8 cellular contexts compared by ENCODE assay signal in genomic region chr18:49510393-49511115, GRCh38. TPM values are rescaled to one million over a fixed set of nuclear protein-coding genes. Genes with fewer than 3 reads are reported as not detected.
DNase-seq lines count a peak whose midpoint lies in the region; ATAC-seq and TF ChIP-seq lines count a peak whose summit lies in the region.

No MANE protein-coding gene starts in this region.

- H3K4me1 ChIP-seq in mucosa of descending colon (ENCODE audit: low read depth) (no peaks in the 10 kb centered on the region), stomach (no peaks in the 10 kb centered on the region)

- H3K9me3 ChIP-seq in mucosa of descending colon (no peaks in the 10 kb centered on the region), stomach (no peaks in the 10 kb centered on the region)

- POLR2A ChIA-PET in activated CD4-positive, alpha-beta T cell treated with anti-CD3 and anti-CD28 coated beads, Interleukin-2, amount 10 ng/mL, durations not matched to agents 7 days and 5 days (lab: Charles Lee): no interaction called here

- peak; percentile 68 for ATAC-seq in mucosa of descending colon
- no peak for ATAC-seq in GM18907 (IDR thresholded peaks at IDR 0.05; ENCODE audit: unreplicated experiment)

- H3K27me3 Mint-ChIP-seq in activated CD4-positive, alpha-beta T cell treated with anti-CD3 and anti-CD28 coated beads, Interleukin-2, amount 10 ng/mL, durations not matched to agents 7 days and 5 days: peaks cover 18% of the 10 kb centered on the region

- DNase-seq in AG09309 (ENCODE audit: low read depth) (no peak), H4 (ENCODE audit: low spot score) (peak; percentile 63), NCI-H510A (lab: John Stamatoyannopoulos, UW) (peak; percentile 37), mucosa of descending colon (peak in 2 of 3 donors; percentile 64 to 73), stomach (peak; percentile 38)
- DNase-seq in activated CD4-positive, alpha-beta T cell treated with anti-CD3 and anti-CD28 coated beads, Interleukin-2, amount 10 ng/mL, durations not matched to agents 7 days and 5 days: peak; percentile 55
- peak; percentile 16 for DNase-seq in effector CD4-positive, alpha-beta T cell

- H3K4me1 Mint-ChIP-seq in activated CD4-positive, alpha-beta T cell treated with anti-CD3 and anti-CD28 coated beads, Interleukin-2, amount 10 ng/mL, durations not matched to agents 7 days and 5 days: no peaks in the 10 kb centered on the region

- no peaks in the 10 kb centered on the region for H3K36me3 Mint-ChIP-seq in activated CD4-positive, alpha-beta T cell treated with anti-CD3 and anti-CD28 coated beads, Interleukin-2, amount 10 ng/mL, durations not matched to agents 7 days and 5 days (ENCODE audit: low read depth)

- TF ChIP-seq EP300 in stomach (IDR thresholded peaks at IDR 0.05): no peak

- no peak overlapping the region for H3K27ac ChIP-seq in stomach

- no peak overlapping the region for H3K27ac Mint-ChIP-seq in activated CD4-positive, alpha-beta T cell treated with anti-CD3 and anti-CD28 coated beads, Interleukin-2, amount 10 ng/mL, durations not matched to agents 7 days and 5 days

- WGBS in stomach, 5 donors: 37 to 42% (median 38%) methylated on average over 11 to 12 of the region's 12 CpGs

- CTCF ChIA-PET in activated CD4-positive, alpha-beta T cell treated with anti-CD3 and anti-CD28 coated beads, Interleukin-2, amount 10 ng/mL, durations not matched to agents 7 days and 5 days (lab: Charles Lee): interaction anchor here (1.0 to 1.6 kb wide), 4 partner anchors 9 to 352 kb away, joined by 3 to 6 read pairs (median 6); no protein-coding TSS in a partner anchor

- intact Hi-C loops in mucosa of descending colon (cut with DNase I, micrococcal nuclease): no loop called here
- intact Hi-C loops in stomach (cut with DNase I; ENCODE audit: low total_unique reads): loop anchor here (5.0 to 10.0 kb wide), 2 partner anchors 352 to 684 kb away; partner anchors contain the start of gene MYO5B

- H3K4me3 Mint-ChIP-seq in activated CD4-positive, alpha-beta T cell treated with anti-CD3 and anti-CD28 coated beads, Interleukin-2, amount 10 ng/mL, durations not matched to agents 7 days and 5 days: no peak overlapping the region

- no peak for TF ChIP-seq POLR2A in stomach (IDR thresholded peaks at IDR 0.05)

- no peaks in the 10 kb centered on the region for H3K9me3 Mint-ChIP-seq in activated CD4-positive, alpha-beta T cell treated with anti-CD3 and anti-CD28 coated beads, Interleukin-2, amount 10 ng/mL, durations not matched to agents 7 days and 5 days

- H3K4me3 ChIP-seq in AG09309 (ENCODE audit: control insufficient read depth, low read depth, low read length) (no peak overlapping the region), mucosa of descending colon (no peak overlapping the region), stomach (no peak overlapping the region)

- no peaks in the 10 kb centered on the region for H3K36me3 ChIP-seq in mucosa of descending colon (ENCODE audit: low read depth)
- H3K36me3 ChIP-seq in stomach: no peaks in the 10 kb centered on the region

- H3K27me3 ChIP-seq in stomach: peaks cover 0 to 4% (median 0%) of the 10 kb centered on the region in 3 donors

- TF ChIP-seq CTCF in AG09309 (IDR thresholded peaks at IDR 0.05; ENCODE audit: control insufficient read depth, insufficient read depth, low read depth, low read length, missing control alignments) (peak; percentile 91), mucosa of descending colon (IDR thresholded peaks at IDR 0.05) (peak; percentile 58), stomach (IDR thresholded peaks at IDR 0.05) (peak in 5 of 7 experiments; percentile 38 to 79 (median 62))

RNA-seq across cellular contexts. Expression of gene RPL17, which starts 18.3 kb away (rescaled TPM):
- 2,388 and 2,408 TPM in 2 replicates for total RNA-seq in H4 (2014; rRNA removed; shearing (Covaris generic))
- 1,000 to 10,000 TPM; 1,398 to 1,634 TPM for total RNA-seq in activated CD4-positive, alpha-beta T cell treated with anti-CD3 and anti-CD28 coated beads, Interleukin-2, amount 10 ng/mL, durations not matched to agents 7 days and 5 days
- 1,000 to 10,000 TPM in 2 of 3 donors, 100 to 1,000 TPM in 1; 968 to 1,314 (median 1,138) TPM for total RNA-seq in mucosa of descending colon
- 1,000 to 10,000 TPM; 1,310 to 2,416 (median 1,610) TPM for total RNA-seq in stomach
- polyA plus RNA-seq in stomach: 1,000 to 10,000 TPM; 3,104 to 3,954 (median 3,404) TPM

RNA-seq across cellular contexts. Expression of gene C18orf32, which starts 23.5 kb away (rescaled TPM):
- total RNA-seq in H4 (2014; rRNA removed; shearing (Covaris generic)): 50.1 and 74.5 TPM in 2 replicates
- total RNA-seq in activated CD4-positive, alpha-beta T cell treated with anti-CD3 and anti-CD28 coated beads, Interleukin-2, amount 10 ng/mL, durations not matched to agents 7 days and 5 days: 10 to 100 TPM; 27.3 to 34.7 TPM
- total RNA-seq in mucosa of descending colon: 10 to 100 TPM; 48.9 to 61.7 (median 57.8) TPM
- 100 to 1,000 TPM in 1 of 5 donors, 10 to 100 TPM in 3, under 1 TPM in 1; 0.58 to 186 (median 22.3) TPM for total RNA-seq in stomach
- 100 to 1,000 TPM in 1 of 3 donors, 10 to 100 TPM in 2; 65.9 to 124 (median 75.1) TPM for polyA plus RNA-seq in stomach

RNA-seq across cellular contexts. Expression of gene DYM, which starts 50.1 kb away (rescaled TPM):
- total RNA-seq in H4 (2014; rRNA removed; shearing (Covaris generic)): 54.3 and 67.7 TPM in 2 replicates
- 10 to 100 TPM; 60.5 to 66.3 TPM for total RNA-seq in activated CD4-positive, alpha-beta T cell treated with anti-CD3 and anti-CD28 coated beads, Interleukin-2, amount 10 ng/mL, durations not matched to agents 7 days and 5 days
- total RNA-seq in mucosa of descending colon (10 to 100 TPM; 47.9 to 67.8 (median 55.0) TPM), stomach (100 to 1,000 TPM in 3 of 5 donors, 10 to 100 TPM in 2; 51.4 to 319 (median 127) TPM)
- 10 to 100 TPM; 12.1 to 19.2 (median 17.1) TPM for polyA plus RNA-seq in stomach

RNA-seq across cellular contexts. Expression of gene LIPG, which starts 51.3 kb away (rescaled TPM):
- total RNA-seq in H4 (2014; rRNA removed; shearing (Covaris generic)): 0.17 and 0.49 TPM in 2 replicates
- under 1 TPM in 1 of 2 experiments, not detected in 1; 0.15 TPM for total RNA-seq in activated CD4-positive, alpha-beta T cell treated with anti-CD3 and anti-CD28 coated beads, Interleukin-2, amount 10 ng/mL, durations not matched to agents 7 days and 5 days
- total RNA-seq in mucosa of descending colon: 10 to 100 TPM; 13.3 to 42.0 (median 13.8) TPM
- total RNA-seq in stomach: 1 to 10 TPM; 2.9 to 6.2 (median 4.0) TPM
- polyA plus RNA-seq in stomach: 1 to 10 TPM in 2 of 3 donors, under 1 TPM in 1; 0.76 to 2.9 (median 2.5) TPM
